ENCODE assay signal across 1 cellular context in the genomic region with DNA sequence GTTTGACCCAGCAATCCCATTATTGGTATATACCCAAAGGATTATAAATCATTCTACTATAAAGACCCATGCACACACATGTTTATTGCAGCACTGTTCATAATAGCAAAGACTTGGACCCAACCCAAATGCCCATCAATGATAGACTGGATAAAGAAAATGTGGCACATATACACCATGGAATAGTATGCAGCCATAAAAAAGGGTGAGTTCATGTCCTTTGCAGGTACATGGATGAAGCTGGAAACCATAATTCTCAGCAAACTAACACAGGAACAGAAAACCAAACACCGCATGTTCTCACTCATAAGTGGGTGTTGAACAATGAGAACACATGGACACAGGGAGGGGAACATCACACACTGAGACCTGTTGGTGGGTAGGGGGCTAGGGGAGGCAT.
TF ChIP-seq lines count a peak whose summit lies in the region.

No MANE protein-coding gene starts in this region.

TF ChIP-seq in HEK293, 187 proteins besides CTCF, POLR2A, EP300 and RAD21 (continued from another document):
- TF ChIP-seq ZNF146 (tag by site-specific recombination; IDR thresholded peaks at IDR 0.05), result peak; percentile 96
